ENCODE assay signal across 25 cellular contexts in the genomic region with DNA sequence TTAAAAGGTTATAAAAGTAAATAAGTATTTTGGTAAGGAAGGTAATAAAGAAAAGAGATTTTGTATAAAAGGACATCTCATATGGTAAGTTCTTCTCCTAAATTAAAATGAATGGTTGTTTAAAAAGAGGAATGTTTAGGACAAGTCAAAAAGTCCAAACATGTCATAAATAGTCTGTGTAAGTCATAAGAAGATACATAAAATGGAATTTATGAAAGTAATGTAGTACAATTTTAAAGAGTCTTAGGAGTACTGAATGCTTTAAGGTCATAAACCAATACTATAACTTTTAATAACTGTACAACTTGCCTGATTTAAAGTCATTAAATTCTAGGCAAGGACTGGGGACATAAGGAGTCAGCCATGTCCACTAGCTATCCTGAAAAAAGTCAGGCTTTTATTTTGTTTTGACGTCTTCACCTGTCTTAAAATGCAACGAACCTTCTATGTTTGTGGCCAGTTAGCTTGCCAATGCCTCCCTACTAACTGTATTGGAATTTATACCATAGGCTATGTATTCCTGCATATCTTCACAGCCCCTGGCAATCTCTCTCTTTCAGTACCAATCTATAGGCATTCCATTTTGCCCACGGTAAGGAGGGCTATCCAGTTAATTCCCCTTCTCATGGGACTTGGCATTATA.
DNase-seq lines count a peak whose midpoint lies in the region; ATAC-seq and TF ChIP-seq lines count a peak whose summit lies in the region.
"Had no signal": no experiment of that assay in that cellular context is flagged by ENCODE, and none has a peak within 500 bp of the region (broad histone marks: within the 10 kb centered on the region; RNA-seq: fewer than 3 reads in every experiment).

No MANE protein-coding gene starts in this region.

- H3K4ac ChIP-seq in neuronal stem cell (ENCODE audit: low read length), result no peak overlapping the region

- no peak overlapping the region for H2BK5ac ChIP-seq in neuronal stem cell (ENCODE audit: low read length)

- peak; percentile 41 for DNase-seq in DMS53 (lab: John Stamatoyannopoulos, UW)
- no peak for DNase-seq in DMS53 treated with DMSO at 0.1 percent for 48 hours (lab: John Stamatoyannopoulos, UW; ENCODE audit: unreplicated experiment)
- DNase-seq in SK-N-DZ (ENCODE audit: low spot score), result peak; percentile 2
- DNase-seq in neuronal stem cell (ENCODE audit: low spot score), result peak; percentile 11
- no peak for DNase-seq in mammary epithelial cell
- no peak for DNase-seq in GM03348 (ENCODE audit: low spot score)
- DNase-seq: 8988T; BE2C; CD4-positive, CD25-positive, alpha-beta regulatory T cell; COR-L47; DMS153; EL; HFFc6; Karpas-422; MG63; NCI-H1092 treated with DMSO at 0.1 percent for 48 hours; NCI-H146; NCI-H2029 treated with DMSO at 0.1 percent for 48 hours; NCI-H2171 treated with DMSO at 0.1 percent for 48 hours; NCI-H446 treated with DMSO at 0.1 percent for 48 hours; NCI-H69; PC-9 had no signal

- H3K36me3 ChIP-seq in HEK293 (ENCODE audit: control insufficient read depth in 2 of 2, insufficient read depth in 1 of 2, low read length in 2 of 2) (no peaks in the 10 kb centered on the region), neuronal stem cell (replicated peaks in 1 of 2; ENCODE audit: control insufficient read depth in 2 of 2, insufficient read depth in 2 of 2, low read length in 2 of 2) (no peaks in the 10 kb centered on the region), mammary epithelial cell (ENCODE audit: insufficient read depth, low read length) (no peaks in the 10 kb centered on the region)
- H3K36me3 ChIP-seq: BE2C, MG63 had no signal

- dilution Hi-C loops in mammary epithelial cell (cut with HindIII; ENCODE audit: low sequenced_read_pairs), result no loop called here

- H3K9me3 ChIP-seq in HEK293 (ENCODE audit: control insufficient read depth, insufficient read depth, low read depth, low read length), result no peaks in the 10 kb centered on the region
- H3K9me3 ChIP-seq in neuronal stem cell (replicated peaks in 1 of 2; ENCODE audit: control insufficient read depth in 2 of 2, insufficient read depth in 1 of 2, low read depth in 1 of 2, low read length in 2 of 2), result peaks cover 5 to 13% of the 10 kb centered on the region in 2 donors
- peaks cover 28% of the 10 kb centered on the region for H3K9me3 ChIP-seq in mammary epithelial cell (replicated peaks; ENCODE audit: insufficient read depth, low read length)
- H3K9me3 ChIP-seq: BE2C, MG63 had no signal

- POLR2A ChIA-PET in HEK293 (lab: Yijun Ruan, JAX), result no interaction called here

- H2BK120ac ChIP-seq in neuronal stem cell (ENCODE audit: low read depth, low read length), result no peak overlapping the region

- intact Hi-C loops in mammary epithelial cell (cut with micrococcal nuclease), result no loop called here

- no peak overlapping the region for H2BK15ac ChIP-seq in neuronal stem cell (ENCODE audit: low read length)

- no peak overlapping the region for H4K8ac ChIP-seq in neuronal stem cell (ENCODE audit: low read depth, low read length)

- no peak overlapping the region for H2AK5ac ChIP-seq in neuronal stem cell (ENCODE audit: low read depth, low read length)

- ATAC-seq in GM18498 (IDR thresholded peaks at IDR 0.05; ENCODE audit: unreplicated experiment), result no peak

- no peak overlapping the region for H3K27ac ChIP-seq in HEK293 (ENCODE audit: extremely low read depth, low read depth, low read length)
- H3K27ac ChIP-seq in neuronal stem cell (replicated peaks; ENCODE audit: low read length), result no peak overlapping the region
- H3K27ac ChIP-seq in mammary epithelial cell (ENCODE audit: insufficient read depth, low read depth, low read length), result no peak overlapping the region
- H3K27ac ChIP-seq: PC-9, RWPE1 had no signal

- H3K27me3 ChIP-seq in neuronal stem cell (ENCODE audit: control insufficient read depth in 3 of 3, insufficient read depth in 3 of 3, low read depth in 1 of 3, low read length in 3 of 3), result no peaks in the 10 kb centered on the region
- no peaks in the 10 kb centered on the region for H3K27me3 ChIP-seq in mammary epithelial cell (ENCODE audit: insufficient read depth, low read length)
- H3K27me3 ChIP-seq: BE2C, MG63 had no signal

- no peaks in the 10 kb centered on the region for H3K79me1 ChIP-seq in neuronal stem cell (ENCODE audit: low read depth, low read length)

- no peaks in the 10 kb centered on the region for H3K79me2 ChIP-seq in mammary epithelial cell (ENCODE audit: insufficient read depth, low read length)

- H3K14ac ChIP-seq in neuronal stem cell (ENCODE audit: low read length), result no peak overlapping the region

- WGBS in neuronal stem cell (ENCODE audit: extremely low coverage in 2 of 2, insufficient read length in 2 of 2, insufficient replicate concordance in 1 of 2), 2 donors, result no CpG with 5 or more reads among the region's 3 CpGs
- WGBS in mammary epithelial cell (ENCODE audit: low coverage, missing lambda C conversion rate), result 20% methylated on average over 3 of the region's 3 CpGs

- H3K23ac ChIP-seq in neuronal stem cell (ENCODE audit: low read depth, low read length, poor library complexity), result no peak overlapping the region

- in situ Hi-C loops in mammary epithelial cell (cut with MboI; ENCODE audit: low sequenced_read_pairs in 2 of 2), result no loop called here

- H2AFZ ChIP-seq in neuronal stem cell (ENCODE audit: low read length), result no peak overlapping the region
- H2AFZ ChIP-seq in mammary epithelial cell (ENCODE audit: low read depth, low read length), result no peak overlapping the region
- H2AFZ ChIP-seq: PC-9 had no signal

- H3K4me2 ChIP-seq in neuronal stem cell (ENCODE audit: insufficient read depth, low read length, poor library complexity, severe bottlenecking) (no peak overlapping the region), mammary epithelial cell (ENCODE audit: insufficient read depth, low read depth, low read length) (no peak overlapping the region)
- H3K4me2 ChIP-seq: PC-9 had no signal

- H3K4me3 ChIP-seq in HEK293 (ENCODE audit: low read depth, low read length) (no peak overlapping the region), neuronal stem cell (ENCODE audit: low read length in 2 of 2) (no peak overlapping the region), mammary epithelial cell (replicated peaks in 1 of 3; ENCODE audit: insufficient read depth in 1 of 3, low read depth in 2 of 3, low read length in 3 of 3) (no peak overlapping the region)
- H3K4me3 ChIP-seq: MG63, PC-9 had no signal

- H3K9ac ChIP-seq in neuronal stem cell (ENCODE audit: low read depth, low read length, poor library complexity) (no peak overlapping the region), mammary epithelial cell (ENCODE audit: insufficient read depth, low read length) (no peak overlapping the region)

- no peak overlapping the region for H2BK12ac ChIP-seq in neuronal stem cell (ENCODE audit: low read length)

- TF ChIP-seq CTCF in HEK293 (tag by site-specific recombination; IDR thresholded peaks at IDR 0.05) (no peak), mammary epithelial cell (conservative IDR thresholded peaks at IDR 0.05 in 1 of 2, IDR thresholded peaks at IDR 0.05 in 1 of 2; ENCODE audit: extremely low read depth in 1 of 2, insufficient read depth in 1 of 2, low read depth in 1 of 2, low read length in 2 of 2) (no peak)

- BruUV-seq in mammary epithelial cell (replicated peaks; lab: Mats Ljungman, UMichigan), result no TSS peak

- no peak overlapping the region for H4K91ac ChIP-seq in neuronal stem cell (ENCODE audit: low read depth, low read length, poor library complexity)

- CTCF ChIA-PET in HEK293 (lab: Yijun Ruan, JAX), result no interaction called here
- CTCF ChIA-PET in mammary epithelial cell (lab: Charles Lee; ENCODE audit: low non-redundant PET), result no interaction called here

- no peak overlapping the region for H3K18ac ChIP-seq in neuronal stem cell (ENCODE audit: low read length)

- no peaks in the 10 kb centered on the region for H4K20me1 ChIP-seq in mammary epithelial cell (ENCODE audit: insufficient read depth, low read length)

- H3K4me1 ChIP-seq in HEK293 (ENCODE audit: control insufficient read depth, insufficient read depth, low read length) (no peaks in the 10 kb centered on the region), neuronal stem cell (ENCODE audit: control insufficient read depth in 2 of 2, insufficient read depth in 1 of 2, low read depth in 1 of 2, low read length in 2 of 2) (no peaks in the 10 kb centered on the region), mammary epithelial cell (ENCODE audit: insufficient read depth, low read length) (no peaks in the 10 kb centered on the region)
- H3K4me1 ChIP-seq: BE2C had no signal

TF ChIP-seq in HEK293, 187 proteins besides CTCF, POLR2A, EP300 and RAD21:
- TF ChIP-seq ZNF510 (tag by site-specific recombination; IDR thresholded peaks at IDR 0.05; ENCODE audit: insufficient replicate concordance) (peak; percentile 20), ZNF16 (tag by site-specific recombination; IDR thresholded peaks at IDR 0.05; ENCODE audit: low read depth) (no peak), TRIM28 (IDR thresholded peaks at IDR 0.05; ENCODE audit: borderline replicate concordance, low read length) (peak; percentile 53; the same call in 1 of the 2 replicates), SETDB1 (IDR thresholded peaks at IDR 0.05; ENCODE audit: insufficient read length, low read length) (peak; percentile 98)

Comparison
In these comparisons a context has a peak if more than half of its experiments do, and no peak if none do; other contexts are left out.
1. DNase-seq: peak in DMS53 (single experiment), SK-N-DZ (single experiment) and neuronal stem cell (single experiment); none in DMS53 treated with DMSO at 0.1 percent for 48 hours (single experiment), mammary epithelial cell (single experiment) and GM03348 (single experiment).